ENCODE assay signal across 8 cellular contexts in the genomic region with DNA sequence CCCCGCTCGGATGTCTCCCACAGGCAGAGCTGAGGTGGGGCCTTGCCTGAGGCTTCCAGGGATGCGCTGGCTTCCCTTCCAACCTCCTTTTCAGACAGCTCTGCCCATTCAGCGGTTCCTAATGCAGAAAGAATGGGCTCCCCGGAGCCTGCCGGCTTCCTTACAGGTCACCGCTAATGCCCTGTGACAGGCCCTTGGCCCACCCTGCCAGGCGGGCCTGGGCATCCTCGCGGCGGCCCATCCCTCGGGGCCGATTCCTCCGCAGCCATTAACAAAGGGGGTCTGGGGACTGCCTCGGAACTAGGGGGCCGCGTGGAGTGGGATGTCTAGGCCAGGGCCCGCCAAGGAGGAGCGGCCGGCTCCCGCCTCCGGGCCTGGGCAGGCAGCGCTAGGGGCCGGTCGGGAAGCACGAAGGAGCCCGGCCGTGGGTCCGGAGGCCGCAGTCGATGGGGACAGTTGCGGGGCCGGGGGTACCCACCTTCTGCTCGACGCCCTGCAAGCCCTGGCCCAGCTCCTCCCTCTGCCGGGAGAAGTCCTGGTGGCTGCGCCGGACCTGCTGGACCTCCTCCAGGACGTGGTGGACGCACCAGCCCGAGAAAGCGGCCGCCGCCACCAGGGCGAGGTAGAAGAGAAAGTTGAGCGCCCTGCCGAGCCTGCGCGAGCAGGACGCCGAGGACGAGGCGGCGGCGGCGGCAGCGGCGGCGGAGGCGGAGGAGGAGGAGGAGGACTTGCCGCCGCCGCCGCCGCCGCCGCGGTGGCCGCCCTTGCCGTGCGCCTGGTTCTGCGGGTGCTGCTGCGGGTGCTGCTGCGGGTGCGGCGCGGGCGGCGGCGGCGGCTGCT. TPM values are rescaled to one million over a fixed set of nuclear protein-coding genes. Genes with fewer than 3 reads are reported as not detected.
A peak's percentile ranks its signal among the peaks of the same experiment; 100 is the strongest.
DNase-seq lines count a peak whose midpoint lies in the region; ATAC-seq lines count a peak whose summit lies in the region.

No MANE protein-coding gene starts in this region.

- H3K9ac ChIP-seq in SK-N-MC (ENCODE audit: insufficient read length), result peak overlapping the region; percentile 97
- H3K9ac ChIP-seq in trophoblast cell (ENCODE audit: low read length), result peak overlapping the region; percentile 91

- peak overlapping the region; percentile 99 for H3K14ac ChIP-seq in trophoblast cell (ENCODE audit: low read length)

- peaks cover 19% of the 10 kb centered on the region for H3K79me1 ChIP-seq in trophoblast cell (ENCODE audit: low read length)

- H2AFZ ChIP-seq in trophoblast cell (ENCODE audit: insufficient read depth, low read length, poor library complexity), result peak overlapping the region; percentile 77

- peak overlapping the region; percentile 91 for H4K91ac ChIP-seq in trophoblast cell (ENCODE audit: low read depth, low read length)

- WGBS in adipose tissue, 3 donors, result 2 to 3% (median 3%) methylated on average over 58 to 80 of the region's 81 CpGs
- WGBS in trophoblast cell (ENCODE audit: extremely low coverage, insufficient coverage, insufficient read length), result no CpG with 5 or more reads among the region's 81 CpGs

- H3K23ac ChIP-seq in trophoblast cell (ENCODE audit: low read length), result no peak overlapping the region

- peak overlapping the region; percentile 96 for H2AK5ac ChIP-seq in trophoblast cell (ENCODE audit: low read length)

- peak overlapping the region; percentile 79 for H4K12ac ChIP-seq in trophoblast cell (ENCODE audit: low read depth, low read length)

- peak overlapping the region; percentile 89 for H4K8ac ChIP-seq in trophoblast cell (ENCODE audit: low read depth, low read length)

- H3K36me3 ChIP-seq in SK-N-MC (ENCODE audit: insufficient read depth, low read length), result peaks cover 37% of the 10 kb centered on the region
- peaks cover 5 to 14% of the 10 kb centered on the region in 2 experiments for H3K36me3 ChIP-seq in trophoblast cell (ENCODE audit: control insufficient read depth in 1 of 2, insufficient read depth in 2 of 2, low read length in 2 of 2)

- intact Hi-C loops in left cardiac atrium (cut with DNase I), result loop anchor here in 1 of 2 donors (5.0 kb wide), 1 partner anchor 55 kb away; the partner anchor contains the start of gene TCP11L2

- H2BK120ac ChIP-seq in trophoblast cell (ENCODE audit: insufficient read depth, low read length, poor library complexity), result peak overlapping the region; percentile 80

- H3K79me2 ChIP-seq in trophoblast cell (ENCODE audit: control insufficient read depth, insufficient read depth, low read length, poor library complexity), result peaks cover 16% of the 10 kb centered on the region

- peak overlapping the region; percentile 90 for H3K18ac ChIP-seq in trophoblast cell (ENCODE audit: low read length)

- H3K4ac ChIP-seq in trophoblast cell (ENCODE audit: low read depth, low read length), result peak overlapping the region; percentile 93

- H3K27me3 ChIP-seq in trophoblast cell (ENCODE audit: insufficient read depth, low read length), result no peaks in the 10 kb centered on the region

- peak overlapping the region; percentile 71 for H2BK5ac ChIP-seq in trophoblast cell (ENCODE audit: low read depth, low read length, poor library complexity)

- DNase-seq in NCI-H1417 (lab: John Stamatoyannopoulos, UW) (peak; percentile 48 to 84 (median 76)), NCI-H1417 treated with DMSO at 0.1 percent for 48 hours (lab: John Stamatoyannopoulos, UW) (no peak), SK-N-MC (ENCODE audit: low read depth, low spot score) (no peak), left cardiac atrium (peak; percentile 84), trophoblast cell (peak; percentile 72 to 76), H4 (ENCODE audit: low spot score) (no peak)

- H3K27ac ChIP-seq in SK-N-MC, result peak overlapping the region; percentile 90
- peak overlapping the region; percentile 99 for H3K27ac ChIP-seq in adipose tissue (ENCODE audit: low read depth, low read length)
- peak overlapping the region; percentile 84 for H3K27ac ChIP-seq in trophoblast cell (ENCODE audit: low read depth, low read length)

- H3K9me3 ChIP-seq in SK-N-MC (ENCODE audit: low read depth, low read length), result no peaks in the 10 kb centered on the region
- no peaks in the 10 kb centered on the region for H3K9me3 ChIP-seq in trophoblast cell (ENCODE audit: insufficient read depth, low read depth, low read length)

- H3K4me1 ChIP-seq in trophoblast cell (ENCODE audit: control insufficient read depth in 1 of 2, insufficient read depth in 2 of 2, low read length in 2 of 2), result peaks cover 4 to 17% of the 10 kb centered on the region in 2 experiments

- H3K4me3 ChIP-seq in SK-N-MC (peak overlapping the region; percentile 82), trophoblast cell (ENCODE audit: low read depth, low read length) (peak overlapping the region; percentile 85)

- peak overlapping the region; percentile 90 for H3K4me2 ChIP-seq in trophoblast cell (ENCODE audit: low read length)

- peak overlapping the region; percentile 45 for H2BK12ac ChIP-seq in trophoblast cell (ENCODE audit: low read length)

- peak; percentile 12 for ATAC-seq in HG03039 (IDR thresholded peaks at IDR 0.05; ENCODE audit: unreplicated experiment)
- peak; percentile 21 for ATAC-seq in left cardiac atrium

RNA-seq across cellular contexts. Expression of gene CKAP4, which starts 0.7 kb away (rescaled TPM):
- polyA plus RNA-seq in adipose tissue, result 10 to 100 TPM; 15.0 to 26.1 (median 19.7) TPM
- 10 to 100 TPM; 36.2 to 56.4 TPM for total RNA-seq in left cardiac atrium
- 145 and 150 TPM in 2 replicates for polyA plus RNA-seq in trophoblast cell (2013)
- total RNA-seq in H4 (2014; rRNA removed; shearing (Covaris generic)), result 149 and 151 TPM in 2 replicates

RNA-seq across cellular contexts. Expression of gene TCP11L2, which starts 55.4 kb away (rescaled TPM):
- polyA plus RNA-seq in adipose tissue, result 1 to 10 TPM; 4.0 to 9.2 (median 5.0) TPM
- 10 to 100 TPM; 41.5 to 52.5 TPM for total RNA-seq in left cardiac atrium
- polyA plus RNA-seq in trophoblast cell (2013), result 24.3 and 25.1 TPM in 2 replicates
- 11.7 and 13.4 TPM in 2 replicates for total RNA-seq in H4 (2014; rRNA removed; shearing (Covaris generic))

Comparison
In these comparisons a context has a peak if more than half of its experiments do, and no peak if none do; other contexts are left out.
1. DNase-seq: peak in NCI-H1417 (3 of 3), left cardiac atrium (single experiment) and trophoblast cell (2 of 2); none in NCI-H1417 treated with DMSO at 0.1 percent for 48 hours (single experiment), SK-N-MC (single experiment) and H4 (single experiment).
2. Peak in every context shown above with its lines, with median percentiles within 50 percentile points of each other: H3K27ac ChIP-seq.